ENCODE assay signal across 8 cellular contexts in the genomic region with DNA sequence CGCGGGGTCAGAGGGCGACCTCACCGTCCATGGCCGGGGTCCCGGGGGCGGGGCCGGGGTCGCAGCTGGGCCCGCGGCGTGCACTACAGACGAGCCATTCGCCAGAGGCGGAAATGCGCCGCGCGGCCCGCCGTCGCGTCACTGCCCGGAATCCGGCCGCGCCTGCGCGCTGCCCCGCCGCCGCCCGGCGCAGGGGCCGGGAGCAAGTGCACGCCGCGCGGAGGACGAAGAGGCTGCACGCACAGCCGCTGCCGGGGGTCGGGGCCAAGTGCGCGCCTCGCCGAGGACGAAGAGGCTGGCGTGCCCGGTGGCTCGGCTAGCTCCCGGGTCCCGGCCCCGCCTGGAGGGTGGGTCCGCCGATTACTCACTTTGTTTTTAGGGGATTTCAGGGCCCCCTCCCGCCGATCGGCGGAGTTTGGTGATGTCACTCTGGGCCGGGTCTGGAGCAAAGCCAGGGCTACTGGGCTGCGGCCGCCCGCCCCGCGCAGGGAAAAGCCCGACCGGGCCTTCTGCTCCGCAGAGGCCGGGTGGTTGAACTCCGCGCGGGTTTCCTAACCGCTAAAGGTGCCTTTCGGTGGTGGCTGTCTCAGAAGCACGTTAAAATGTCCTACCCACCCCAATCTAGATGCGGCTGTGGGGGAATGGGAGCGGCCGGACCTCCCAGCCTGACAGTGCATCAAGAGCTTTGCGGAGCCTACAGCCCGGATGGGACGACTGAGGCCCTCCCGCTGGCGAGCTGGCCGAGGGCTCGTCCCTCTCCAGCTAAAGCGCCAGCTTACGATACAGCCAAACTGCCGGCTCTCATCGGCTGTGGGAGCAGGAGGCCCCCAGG. TPM values are rescaled to one million over a fixed set of nuclear protein-coding genes. Genes with fewer than 3 reads are reported as not detected.
DNase-seq lines count a peak whose midpoint lies in the region; ATAC-seq and TF ChIP-seq lines count a peak whose summit lies in the region.

A gene (minus strand): TSS at position 115 of the 832 bp plus-strand sequence. CDS start 84 bp downstream, at position 31.

- 0% methylated on average over 62 to 91 of the region's 91 CpGs for WGBS in psoas muscle, 3 donors
- WGBS in urinary bladder: under 1% methylated on average over 91 of the region's 91 CpGs

- H3K4me3 ChIP-seq in GM12875 (ENCODE audit: low read depth, low read length) (peak within 1 kb of the TSS; percentile 98), psoas muscle (peak within 1 kb of the TSS; percentile 88), urinary bladder (ENCODE audit: low read depth, low read length) (peak within 1 kb of the TSS; percentile 82)

- no peaks in the 10 kb centered on the region for H3K27me3 ChIP-seq in psoas muscle (ENCODE audit: insufficient read depth in 3 of 3, low read length in 2 of 3)

- no peak for TF ChIP-seq CTCF in GM12875 (IDR thresholded peaks at IDR 0.05; ENCODE audit: borderline replicate concordance, insufficient read depth, low read depth, low read length)
- TF ChIP-seq CTCF in psoas muscle (IDR thresholded peaks at IDR 0.05): no peak

- intact Hi-C loops in T-helper 1 cell treated with Interleukin-12 subunit alpha and Interleukin-12 subunit beta and Interleukin-4 antibody, amounts not matched to agents 30 ng/mL and 1 ng/mL, for 36 hours (cut with micrococcal nuclease): loop anchor here (1.0 to 5.0 kb wide), 6 partner anchors 10 to 254 kb away; a partner anchor contains a TSS
- intact Hi-C loops in left cardiac atrium (cut with DNase I) (loop anchor here in 1 of 2 donors (5.0 kb wide), 1 partner anchor 49 kb away; a partner anchor contains a TSS), psoas muscle (cut with DNase I) (no loop called here)

- peaks cover 4 to 44% of the 10 kb centered on the region in 2 donors for H3K36me3 ChIP-seq in psoas muscle (ENCODE audit: insufficient read depth in 1 of 2, low read depth in 1 of 2)
- H3K36me3 ChIP-seq in urinary bladder (ENCODE audit: insufficient read depth): peaks cover 3% of the 10 kb centered on the region

- peaks cover 17% of the 10 kb centered on the region for H3K4me1 ChIP-seq in psoas muscle
- H3K4me1 ChIP-seq in urinary bladder (ENCODE audit: insufficient read depth): no peaks in the 10 kb centered on the region

- H3K9me3 ChIP-seq in psoas muscle: no peaks in the 10 kb centered on the region

- DNase-seq in NCI-H1105 (lab: John Stamatoyannopoulos, UW) (peak; percentile 77), amniotic epithelial cell (ENCODE audit: low read depth) (peak; percentile 85), left cardiac atrium (peak; percentile 95), psoas muscle (peak; percentile 95 to 97)

- peak within 1 kb of the TSS; percentile 94 for H3K27ac ChIP-seq in psoas muscle
- H3K27ac ChIP-seq in urinary bladder (ENCODE audit: low read depth): peak within 1 kb of the TSS; percentile 99

- ATAC-seq in HG02623 (IDR thresholded peaks at IDR 0.05; ENCODE audit: unreplicated experiment) (peak; percentile 70), left cardiac atrium (peak; percentile 89 to 91), psoas muscle (peak; percentile 90 to 93 (median 92))

RNA-seq across cellular contexts. Expression of the gene that starts here (rescaled TPM):
- total RNA-seq in T-helper 1 cell treated with Interleukin-12 subunit alpha and Interleukin-12 subunit beta and Interleukin-4 antibody, amounts not matched to agents 30 ng/mL and 1 ng/mL, for 36 hours: 106 and 112 TPM in 2 replicates
- total RNA-seq in left cardiac atrium: 10 to 100 TPM; 36.1 to 56.2 TPM
- 10 to 100 TPM; 48.7 to 72.6 (median 65.2) TPM for total RNA-seq in psoas muscle
- 10 to 100 TPM; 42.1 to 64.9 (median 64.0) TPM for polyA plus RNA-seq in psoas muscle
- total RNA-seq in urinary bladder: 18.5 TPM
- polyA plus RNA-seq in urinary bladder: 80.8 TPM

Comparison
In these comparisons a context has a peak if more than half of its experiments do, and no peak if none do; other contexts are left out.
1. Peak in every context shown above with its lines: DNase-seq, ATAC-seq, H3K4me3 ChIP-seq and H3K27ac ChIP-seq.